1 cellular context compared by ENCODE assay signal in the genomic region with DNA sequence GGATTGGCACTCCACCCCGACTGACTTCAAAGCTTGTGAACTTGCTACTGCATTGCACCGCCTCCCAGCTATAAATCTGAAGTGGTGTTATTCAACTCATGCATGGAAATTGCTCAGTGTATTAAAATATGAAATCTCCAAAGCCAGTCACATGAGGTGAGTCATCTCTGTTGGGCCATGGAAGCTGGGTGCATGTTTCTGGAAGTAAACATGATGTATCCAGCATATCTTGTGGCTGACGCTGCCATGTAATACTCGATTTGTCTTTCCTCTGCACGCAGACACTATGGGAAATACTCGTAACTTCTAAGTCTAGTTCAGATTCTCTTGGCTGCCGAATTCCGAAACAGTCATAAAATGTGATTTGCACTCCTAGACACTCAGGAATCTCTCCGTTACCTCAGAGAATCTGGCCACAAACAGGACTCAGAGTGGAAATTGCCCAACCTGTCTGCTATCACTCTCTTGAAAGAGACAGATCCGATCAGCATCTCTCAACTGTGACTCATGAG.
TF ChIP-seq lines count a peak whose summit lies in the region.

No MANE protein-coding gene starts in this region.

TF ChIP-seq in HEK293, 187 proteins besides CTCF, POLR2A, EP300 and RAD21 (continued from another document):
- TF ChIP-seq, protein P1, sequence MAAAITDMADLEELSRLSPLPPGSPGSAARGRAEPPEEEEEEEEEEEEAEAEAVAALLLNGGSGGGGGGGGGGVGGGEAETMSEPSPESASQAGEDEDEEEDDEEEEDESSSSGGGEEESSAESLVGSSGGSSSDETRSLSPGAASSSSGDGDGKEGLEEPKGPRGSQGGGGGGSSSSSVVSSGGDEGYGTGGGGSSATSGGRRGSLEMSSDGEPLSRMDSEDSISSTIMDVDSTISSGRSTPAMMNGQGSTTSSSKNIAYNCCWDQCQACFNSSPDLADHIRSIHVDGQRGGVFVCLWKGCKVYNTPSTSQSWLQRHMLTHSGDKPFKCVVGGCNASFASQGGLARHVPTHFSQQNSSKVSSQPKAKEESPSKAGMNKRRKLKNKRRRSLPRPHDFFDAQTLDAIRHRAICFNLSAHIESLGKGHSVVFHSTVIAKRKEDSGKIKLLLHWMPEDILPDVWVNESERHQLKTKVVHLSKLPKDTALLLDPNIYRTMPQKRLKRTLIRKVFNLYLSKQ (tag by site-specific recombination; IDR thresholded peaks at IDR 0.05; ENCODE audit: borderline replicate concordance), result no peak
- TF ChIP-seq ZFHX2 (tag by site-specific recombination; conservative IDR thresholded peaks at IDR 0.05), result no peak
- no peak for TF ChIP-seq ZNF239 (tag by site-specific recombination; IDR thresholded peaks at IDR 0.05)
- no peak for TF ChIP-seq ZNF830 (tag by site-specific recombination; IDR thresholded peaks at IDR 0.05; ENCODE audit: low read depth)
- no peak for TF ChIP-seq ZNF544 (tag by site-specific recombination; IDR thresholded peaks at IDR 0.05)
- no peak for TF ChIP-seq ZNF664 (tag by site-specific recombination; IDR thresholded peaks at IDR 0.05)
- TF ChIP-seq ZNF112 (tag by site-specific recombination; IDR thresholded peaks at IDR 0.05), result no peak
- no peak for TF ChIP-seq ZNF433 (tag by site-specific recombination; IDR thresholded peaks at IDR 0.05; ENCODE audit: low read depth)
- TF ChIP-seq KLF8 (tag by site-specific recombination; IDR thresholded peaks at IDR 0.05), result no peak
- TF ChIP-seq GLI4 (tag by site-specific recombination; IDR thresholded peaks at IDR 0.05), result no peak
- TF ChIP-seq ZNF174 (tag by site-specific recombination; IDR thresholded peaks at IDR 0.05), result no peak
- TF ChIP-seq ZNF747 (tag by site-specific recombination; IDR thresholded peaks at IDR 0.05), result no peak
- TF ChIP-seq ZNF560 (tag by site-specific recombination; IDR thresholded peaks at IDR 0.05; ENCODE audit: borderline replicate concordance), result no peak
- no peak for TF ChIP-seq ZNF214 (tag by site-specific recombination; IDR thresholded peaks at IDR 0.05; ENCODE audit: borderline replicate concordance)
- TF ChIP-seq RBAK (tag by site-specific recombination; IDR thresholded peaks at IDR 0.05), result no peak
- TF ChIP-seq, protein P2, sequence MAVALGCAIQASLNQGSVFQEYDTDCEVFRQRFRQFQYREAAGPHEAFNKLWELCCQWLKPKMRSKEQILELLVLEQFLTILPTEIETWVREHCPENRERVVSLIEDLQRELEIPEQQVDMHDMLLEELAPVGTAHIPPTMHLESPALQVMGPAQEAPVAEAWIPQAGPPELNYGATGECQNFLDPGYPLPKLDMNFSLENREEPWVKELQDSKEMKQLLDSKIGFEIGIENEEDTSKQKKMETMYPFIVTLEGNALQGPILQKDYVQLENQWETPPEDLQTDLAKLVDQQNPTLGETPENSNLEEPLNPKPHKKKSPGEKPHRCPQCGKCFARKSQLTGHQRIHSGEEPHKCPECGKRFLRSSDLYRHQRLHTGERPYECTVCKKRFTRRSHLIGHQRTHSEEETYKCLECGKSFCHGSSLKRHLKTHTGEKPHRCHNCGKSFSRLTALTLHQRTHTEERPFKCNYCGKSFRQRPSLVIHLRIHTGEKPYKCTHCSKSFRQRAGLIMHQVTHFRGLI (tag by site-specific recombination; IDR thresholded peaks at IDR 0.05), result no peak
- no peak for TF ChIP-seq ZNF791 (tag by site-specific recombination; IDR thresholded peaks at IDR 0.05)
- TF ChIP-seq ZNF596 (tag by site-specific recombination; IDR thresholded peaks at IDR 0.05), result no peak
- TF ChIP-seq ZNF394 (tag by site-specific recombination; IDR thresholded peaks at IDR 0.05; ENCODE audit: borderline replicate concordance), result peak; percentile 65; the same call in 1 of the 2 replicates
- TF ChIP-seq ZNF677 (tag by site-specific recombination; IDR thresholded peaks at IDR 0.05), result no peak
- no peak for TF ChIP-seq ZNF140 (tag by site-specific recombination; IDR thresholded peaks at IDR 0.05)
- no peak for TF ChIP-seq ZNF248 (tag by site-specific recombination; IDR thresholded peaks at IDR 0.05)
- no peak for TF ChIP-seq ZNF404 (tag by site-specific recombination; IDR thresholded peaks at IDR 0.05)
- TF ChIP-seq ZBTB20 (tag by site-specific recombination; IDR thresholded peaks at IDR 0.05), result peak; percentile 63
- TF ChIP-seq, protein P3, sequence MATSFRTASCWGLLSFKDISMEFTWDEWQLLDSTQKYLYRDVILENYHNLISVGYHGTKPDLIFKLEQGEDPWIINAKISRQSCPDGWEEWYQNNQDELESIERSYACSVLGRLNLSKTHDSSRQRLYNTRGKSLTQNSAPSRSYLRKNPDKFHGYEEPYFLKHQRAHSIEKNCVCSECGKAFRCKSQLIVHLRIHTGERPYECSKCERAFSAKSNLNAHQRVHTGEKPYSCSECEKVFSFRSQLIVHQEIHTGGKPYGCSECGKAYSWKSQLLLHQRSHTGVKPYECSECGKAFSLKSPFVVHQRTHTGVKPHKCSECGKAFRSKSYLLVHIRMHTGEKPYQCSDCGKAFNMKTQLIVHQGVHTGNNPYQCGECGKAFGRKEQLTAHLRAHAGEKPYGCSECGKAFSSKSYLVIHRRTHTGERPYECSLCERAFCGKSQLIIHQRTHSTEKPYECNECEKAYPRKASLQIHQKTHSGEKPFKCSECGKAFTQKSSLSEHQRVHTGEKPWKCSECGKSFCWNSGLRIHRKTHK (tag by site-specific recombination; IDR thresholded peaks at IDR 0.05), result no peak
- peak; percentile 89 for TF ChIP-seq OSR2 (tag by site-specific recombination; IDR thresholded peaks at IDR 0.05)
- TF ChIP-seq, protein P4, sequence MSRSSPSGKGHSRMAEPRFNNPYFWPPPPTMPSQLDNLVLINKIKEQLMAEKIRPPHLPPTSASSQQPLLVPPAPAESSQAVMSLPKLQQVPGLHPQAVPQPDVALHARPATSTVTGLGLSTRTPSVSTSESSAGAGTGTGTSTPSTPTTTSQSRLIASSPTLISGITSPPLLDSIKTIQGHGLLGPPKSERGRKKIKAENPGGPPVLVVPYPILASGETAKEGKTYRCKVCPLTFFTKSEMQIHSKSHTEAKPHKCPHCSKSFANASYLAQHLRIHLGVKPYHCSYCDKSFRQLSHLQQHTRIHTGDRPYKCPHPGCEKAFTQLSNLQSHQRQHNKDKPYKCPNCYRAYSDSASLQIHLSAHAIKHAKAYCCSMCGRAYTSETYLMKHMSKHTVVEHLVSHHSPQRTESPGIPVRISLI (tag by site-specific recombination; IDR thresholded peaks at IDR 0.05), result no peak
- no peak for TF ChIP-seq ZNF529 (tag by site-specific recombination; IDR thresholded peaks at IDR 0.05; ENCODE audit: insufficient replicate concordance)
- no peak for TF ChIP-seq ZNF169 (tag by site-specific recombination; IDR thresholded peaks at IDR 0.05)
- no peak for TF ChIP-seq ZNF558 (tag by site-specific recombination; IDR thresholded peaks at IDR 0.05)
- TF ChIP-seq ZNF121 (tag by site-specific recombination; IDR thresholded peaks at IDR 0.05), result no peak
